In genomic region chr16:3015865-3016521, GRCh38 we compare ENCODE assay signal across 35 cellular contexts. TPM values are rescaled to one million over a fixed set of nuclear protein-coding genes. Genes with fewer than 3 reads are reported as not detected.
A peak's percentile ranks its signal among the peaks of the same experiment; 100 is the strongest.
DNase-seq lines count a peak whose midpoint lies in the region; ATAC-seq, FAIRE-seq and TF ChIP-seq lines count a peak whose summit lies in the region.
"Had no signal": no experiment of that assay in that cellular context is flagged by ENCODE, and none has a peak within 500 bp of the region (broad histone marks: within the 10 kb centered on the region; RNA-seq: fewer than 3 reads in every experiment).

No MANE protein-coding gene starts in this region.

- no peak overlapping the region for H3K18ac ChIP-seq in H9 (ENCODE audit: insufficient read length, low read depth, low read length)

- H3K79me2 ChIP-seq in H9 (ENCODE audit: insufficient read depth, low read length), result peaks cover 9% of the 10 kb centered on the region; the same call in 1 of the 2 replicates
- H3K79me2 ChIP-seq in astrocyte (ENCODE audit: insufficient read depth, low read length), result peaks cover 5% of the 10 kb centered on the region

- H3T11ph ChIP-seq in H9 (ENCODE audit: low read length), result no peak overlapping the region

- no peak overlapping the region for H4K91ac ChIP-seq in H9 (ENCODE audit: insufficient read length, low read depth, low read length)

- no CpG with 5 or more reads among the region's 13 CpGs for WGBS in H9 (ENCODE audit: extremely low coverage, insufficient read length, low lambda C conversion rate)

- H2BK120ac ChIP-seq in H9 (ENCODE audit: low read depth, low read length, poor library complexity, severe bottlenecking), result no peak overlapping the region

- H2AFZ ChIP-seq in H9 (ENCODE audit: low read length) (no peak overlapping the region), astrocyte (ENCODE audit: low read depth, low read length) (no peak overlapping the region)

- no peak overlapping the region; the same call in 1 of the 2 replicates for H3K14ac ChIP-seq in H9 (ENCODE audit: insufficient read depth, low read length)

- H3K27ac ChIP-seq in H9 (ENCODE audit: insufficient read length, low read depth, low read length), result no peak overlapping the region
- no peak overlapping the region for H3K27ac ChIP-seq in astrocyte (ENCODE audit: low read depth, low read length)
- H3K27ac ChIP-seq: BLaER1, brain microvascular endothelial cell, dorsolateral prefrontal cortex, ovary, upper lobe of left lung had no signal

- H2BK20ac ChIP-seq in H9 (ENCODE audit: low read depth, low read length, poor library complexity, severe bottlenecking), result no peak overlapping the region

- H3K9me3 ChIP-seq in H9 (ENCODE audit: control insufficient read depth, low read depth, low read length), result no peaks in the 10 kb centered on the region
- no peaks in the 10 kb centered on the region for H3K9me3 ChIP-seq in astrocyte (ENCODE audit: insufficient read depth, low read depth, low read length)
- no peaks in the 10 kb centered on the region for H3K9me3 ChIP-seq in HAP-1
- H3K9me3 ChIP-seq: BLaER1, ovary, upper lobe of left lung had no signal

- H3K4me3 ChIP-seq in astrocyte (ENCODE audit: insufficient read depth, low read depth, low read length), result no peak overlapping the region
- H3K4me3 ChIP-seq in HAP-1, result no peak overlapping the region
- H3K4me3 ChIP-seq: BLaER1, dorsolateral prefrontal cortex, ovary, upper lobe of left lung had no signal

- peak overlapping the region; percentile 91 to 96 for H3K4me3 Mint-ChIP-seq in H9
- H3K4me3 Mint-ChIP-seq in astrocyte (ENCODE audit: unreplicated experiment), result peak overlapping the region; percentile 92
- peak overlapping the region; percentile 89 for H3K4me3 Mint-ChIP-seq in mesothelial cell of epicardium
- H3K4me3 Mint-ChIP-seq: activated naive CD4-positive, alpha-beta T cell treated with anti-CD3 and anti-CD28 coated beads, Interleukin-2, amount 10 ng/mL, durations not matched to agents 7 days and 5 days; activated T-helper 1 cell treated with anti-CD3 and anti-CD28 coated beads, Interleukin-12 subunit alpha, Interleukin-12 subunit beta, Interleukin-2, Interleukin-4 antibody, amounts not matched to agents 30 ng/mL and 10 ng/mL and 1 ng/mL, durations not matched to agents 14 hours and 24 hours and 36 hours had no signal

- H3K36me3 Mint-ChIP-seq in H9 (ENCODE audit: insufficient read depth in 1 of 3, low read depth in 3 of 3) (peaks cover 21 to 32% (median 30%) of the 10 kb centered on the region in 3 experiments), astrocyte (ENCODE audit: low read depth, unreplicated experiment) (peaks cover 5% of the 10 kb centered on the region), mesothelial cell of epicardium (peaks cover 4% of the 10 kb centered on the region)
- H3K36me3 Mint-ChIP-seq: naive thymus-derived CD8-positive, alpha-beta T cell had no signal

- no peak for ATAC-seq in HG03521 (IDR thresholded peaks at IDR 0.05; ENCODE audit: unreplicated experiment)
- ATAC-seq: naive thymus-derived CD8-positive, alpha-beta T cell had no signal

- no peak overlapping the region for H3K4ac ChIP-seq in H9 (ENCODE audit: low read depth, low read length)

- no peaks in the 10 kb centered on the region for H3K36me3 ChIP-seq in astrocyte (ENCODE audit: insufficient read depth, low read length)
- H3K36me3 ChIP-seq in HAP-1 (replicated peaks), result no peaks in the 10 kb centered on the region
- H3K36me3 ChIP-seq: BLaER1, brain microvascular endothelial cell, ovary, upper lobe of left lung had no signal

- no peak overlapping the region for H2BK12ac ChIP-seq in H9 (ENCODE audit: insufficient read length, low read depth, low read length)

- H2BK5ac ChIP-seq in H9 (ENCODE audit: insufficient read length, low read length), result no peak overlapping the region

- H3K4me2 ChIP-seq in H9 (ENCODE audit: insufficient read depth, insufficient read length, low read length) (peak overlapping the region; percentile 36), astrocyte (ENCODE audit: low read length) (no peak overlapping the region)
- H3K4me2 ChIP-seq: BLaER1 had no signal

- H3K27ac Mint-ChIP-seq in H9 (peak overlapping the region in 2 of 3 experiments; percentile 88 to 92; a peak in 3 of 7 replicates), astrocyte (ENCODE audit: unreplicated experiment) (no peak overlapping the region), mesothelial cell of epicardium (peak overlapping the region; percentile 93)
- H3K27ac Mint-ChIP-seq: activated naive CD4-positive, alpha-beta T cell treated with anti-CD3 and anti-CD28 coated beads, Interleukin-2, amount 10 ng/mL, durations not matched to agents 7 days and 5 days; activated T-helper 1 cell treated with anti-CD3 and anti-CD28 coated beads, Interleukin-12 subunit alpha, Interleukin-12 subunit beta, Interleukin-2, Interleukin-4 antibody, amounts not matched to agents 30 ng/mL and 10 ng/mL and 1 ng/mL, durations not matched to agents 14 hours and 24 hours and 36 hours had no signal

- TF ChIP-seq CTCF in H9 (conservative IDR thresholded peaks at IDR 0.05) (no peak), astrocyte (IDR thresholded peaks at IDR 0.05; ENCODE audit: insufficient read depth, low read depth, low read length) (no peak), mesothelial cell of epicardium (IDR thresholded peaks at IDR 0.05; ENCODE audit: unreplicated experiment) (no peak)

- DNase-seq in H9 (no peak), astrocyte (ENCODE audit: low read depth) (no peak), mesothelial cell of epicardium (ENCODE audit: low spot score in 2 of 2, unreplicated experiment in 2 of 2) (no peak), HAP-1 (ENCODE audit: low spot score in 2 of 2) (no peak)
- DNase-seq in stimulated activated CD4-positive, alpha-beta T cell treated with anti-CD3 and anti-CD28 coated beads, Interleukin-4, amount 100 ng/mL, for 1 hour, result no peak
- DNase-seq: activated CD4-positive, alpha-beta T cell treated with anti-CD3 and anti-CD28 coated beads, Interleukin-2, amount 50 U/mL, for 4 hours; activated CD4-positive, CD25-positive, alpha-beta regulatory T cell; activated naive CD4-positive, alpha-beta T cell treated with anti-CD3 and anti-CD28 coated beads, Interleukin-2, amount 10 ng/mL, durations not matched to agents 7 days and 5 days; brain microvascular endothelial cell; COR-L47; dorsolateral prefrontal cortex; KBM-7; kidney; NCI-H1105; NCI-H2029 treated with DMSO at 0.1 percent for 48 hours; NCI-H2227 treated with DMSO at 0.1 percent for 48 hours; NCI-H526 treated with DMSO at 0.1 percent for 48 hours; ovary; retina; small intestine; stimulated activated CD4-positive, alpha-beta T cell treated with anti-CD3 and anti-CD28 coated beads, Interleukin-2, amount 100 ng/mL, for 24 hours; SW 1271; T-helper 9 cell; upper lobe of left lung had no signal

- H4K20me1 ChIP-seq in H9 (ENCODE audit: control insufficient read depth, insufficient read depth, insufficient read length) (no peaks in the 10 kb centered on the region), astrocyte (ENCODE audit: insufficient read depth, low read length) (peaks cover 9% of the 10 kb centered on the region)

- no peak overlapping the region for H3K56ac ChIP-seq in H9 (ENCODE audit: insufficient read length, low read depth, low read length)

- H2BK15ac ChIP-seq in H9 (ENCODE audit: low read depth, low read length), result no peak overlapping the region

- no peaks in the 10 kb centered on the region for H3K79me1 ChIP-seq in H9 (ENCODE audit: insufficient read depth, low read depth, low read length, poor library complexity, severe bottlenecking)

- no peak overlapping the region for H4K5ac ChIP-seq in H9 (ENCODE audit: insufficient read length, low read depth, low read length)

- no peak overlapping the region for H2AK5ac ChIP-seq in H9 (ENCODE audit: insufficient read length, low read length)

- in situ Hi-C loops in HAP-1 (cut with MboI; ENCODE audit: low sequenced_read_pairs), result no loop called here

- no peak overlapping the region for H3K23ac ChIP-seq in H9 (ENCODE audit: insufficient read length, low read depth, low read length)

- H3K4me1 ChIP-seq in H9 (ENCODE audit: insufficient read depth, low read length) (no peaks in the 10 kb centered on the region; the same call in 1 of the 2 replicates), astrocyte (ENCODE audit: insufficient read depth, low read length) (peaks cover 18% of the 10 kb centered on the region), HAP-1 (no peaks in the 10 kb centered on the region)

- FAIRE-seq in astrocyte (lab: Jason Lieb, UNC), result no peak
- FAIRE-seq: G401.6, kidney, RCC 7860, small intestine had no signal

- no peak overlapping the region for H4K8ac ChIP-seq in H9 (replicated peaks; ENCODE audit: insufficient read length, low read depth, low read length)

- H3K9ac ChIP-seq in H9 (ENCODE audit: extremely low read depth, insufficient read length, low read length) (no peak overlapping the region), astrocyte (ENCODE audit: low read length) (no peak overlapping the region)
- H3K9ac ChIP-seq: BLaER1 had no signal

- H3K27me3 Mint-ChIP-seq in H9 (ENCODE audit: low read depth) (peaks cover 11% of the 10 kb centered on the region), astrocyte (ENCODE audit: low read depth, unreplicated experiment) (no peaks in the 10 kb centered on the region), mesothelial cell of epicardium (ENCODE audit: low read depth) (peaks cover 53% of the 10 kb centered on the region)

- H3K9me3 Mint-ChIP-seq in H9, result no peaks in the 10 kb centered on the region; a peak in 2 of 5 replicates
- H3K9me3 Mint-ChIP-seq in astrocyte (ENCODE audit: unreplicated experiment), result no peaks in the 10 kb centered on the region
- H3K9me3 Mint-ChIP-seq in mesothelial cell of epicardium, result no peaks in the 10 kb centered on the region
- H3K9me3 Mint-ChIP-seq: activated naive CD4-positive, alpha-beta T cell treated with anti-CD3 and anti-CD28 coated beads, Interleukin-2, amount 10 ng/mL, durations not matched to agents 7 days and 5 days; activated T-helper 1 cell treated with anti-CD3 and anti-CD28 coated beads, Interleukin-12 subunit alpha, Interleukin-12 subunit beta, Interleukin-2, Interleukin-4 antibody, amounts not matched to agents 30 ng/mL and 10 ng/mL and 1 ng/mL, durations not matched to agents 14 hours and 24 hours and 36 hours; naive thymus-derived CD8-positive, alpha-beta T cell had no signal

- H3K4me1 Mint-ChIP-seq in H9, result peaks cover 44 to 76% of the 10 kb centered on the region in 2 experiments
- peaks cover 14% of the 10 kb centered on the region for H3K4me1 Mint-ChIP-seq in astrocyte (ENCODE audit: low read depth, unreplicated experiment)
- H3K4me1 Mint-ChIP-seq in mesothelial cell of epicardium, result peaks cover 59% of the 10 kb centered on the region

- H3K23me2 ChIP-seq in H9 (ENCODE audit: insufficient read length, low read depth, low read length, poor library complexity, severe bottlenecking), result peaks cover 21% of the 10 kb centered on the region

- no peaks in the 10 kb centered on the region for H3K27me3 ChIP-seq in H9 (ENCODE audit: insufficient read depth, low read length)
- H3K27me3 ChIP-seq in astrocyte (ENCODE audit: insufficient read depth, low read length), result peaks cover 24% of the 10 kb centered on the region
- H3K27me3 ChIP-seq in HAP-1 (ENCODE audit: low read depth), result no peaks in the 10 kb centered on the region
- H3K27me3 ChIP-seq: ovary had no signal

RNA-seq across cellular contexts. Expression of gene CLDN6, which starts 2.0 kb away (rescaled TPM):
- total RNA-seq in H9 (2021) (743 and 757 TPM in 2 replicates), astrocyte (449 and 584 TPM in 2 replicates), mesothelial cell of epicardium (257 to 267 TPM (median 260 TPM) in 3 replicates)
- total RNA-seq: activated T-helper 1 cell treated with anti-CD3 and anti-CD28 coated beads, Interleukin-12 subunit alpha, Interleukin-12 subunit beta, Interleukin-2, Interleukin-4 antibody, amounts not matched to agents 30 ng/mL and 10 ng/mL and 1 ng/mL, durations not matched to agents 14 hours and 24 hours and 36 hours; cerebellum; lower leg skin; MCF 10A; naive thymus-derived CD8-positive, alpha-beta T cell had no signal

RNA-seq across cellular contexts. Expression of gene CLDN9, which starts 3.3 kb away (rescaled TPM):
- 1.3 and 1.5 TPM in 2 replicates for total RNA-seq in H9 (2021)
- 0.14 and 0.48 TPM in 2 replicates for total RNA-seq in astrocyte
- total RNA-seq in mesothelial cell of epicardium, result 5.4 to 5.7 TPM (median 5.4 TPM) in 3 replicates
- total RNA-seq: activated T-helper 1 cell treated with anti-CD3 and anti-CD28 coated beads, Interleukin-12 subunit alpha, Interleukin-12 subunit beta, Interleukin-2, Interleukin-4 antibody, amounts not matched to agents 30 ng/mL and 10 ng/mL and 1 ng/mL, durations not matched to agents 14 hours and 24 hours and 36 hours; cerebellum; glomerular endothelial cell; H4; naive thymus-derived CD8-positive, alpha-beta T cell had no signal

RNA-seq across cellular contexts. Expression of gene TNFRSF12A, which starts 4.2 kb away (rescaled TPM):
- total RNA-seq in H9 (2021), result 147 and 148 TPM in 2 replicates
- 262 and 275 TPM in 2 replicates for total RNA-seq in astrocyte
- 44.6 to 45.5 TPM (median 45.1 TPM) in 3 replicates for total RNA-seq in mesothelial cell of epicardium

RNA-seq across cellular contexts. Expression of gene HCFC1R1, which starts 7.7 kb away (rescaled TPM):
- total RNA-seq in H9 (2021) (61.1 and 61.3 TPM in 2 replicates), astrocyte (47.0 and 71.6 TPM in 2 replicates), mesothelial cell of epicardium (64.0 to 68.5 TPM (median 65.7 TPM) in 3 replicates)

RNA-seq across cellular contexts. Expression of gene THOC6, which starts 7.8 kb away (rescaled TPM):
- 65.7 and 68.2 TPM in 2 replicates for total RNA-seq in H9 (2021)
- total RNA-seq in astrocyte, result 17.4 and 22.3 TPM in 2 replicates
- total RNA-seq in mesothelial cell of epicardium, result 59.8 to 62.4 TPM (median 60.2 TPM) in 3 replicates
